In genomic region chr21:34670220-34670961, GRCh38 we compare ENCODE assay signal across 8 cellular contexts. TPM values are rescaled to one million over a fixed set of nuclear protein-coding genes. Genes with fewer than 3 reads are reported as not detected.
DNase-seq lines count a peak whose midpoint lies in the region; ATAC-seq and TF ChIP-seq lines count a peak whose summit lies in the region.

No MANE protein-coding gene starts in this region.

- no peak for TF ChIP-seq POLR2A in suprapubic skin (IDR thresholded peaks at IDR 0.05)
- no peak for TF ChIP-seq POLR2A in erythroblast (IDR thresholded peaks at IDR 0.05; ENCODE audit: low read length)

- WGBS in suprapubic skin: 2% methylated on average over 40 of the region's 70 CpGs

- TF ChIP-seq EP300 in suprapubic skin (IDR thresholded peaks at IDR 0.05): no peak

- H3K27ac ChIP-seq in layer of hippocampus (ENCODE audit: low read depth, low read length) (peak overlapping the region; percentile 18), suprapubic skin (peak overlapping the region; percentile 72)

- ATAC-seq in HG03045 (IDR thresholded peaks at IDR 0.05; ENCODE audit: unreplicated experiment): no peak

- peak; percentile 6 for TF ChIP-seq CTCF in astrocyte of the cerebellum (IDR thresholded peaks at IDR 0.05; ENCODE audit: low read depth, low read length, missing control alignments)
- peak in 1 of 2 donors; percentile 0 for TF ChIP-seq CTCF in suprapubic skin (IDR thresholded peaks at IDR 0.05)

- H3K9me3 ChIP-seq in suprapubic skin: no peaks in the 10 kb centered on the region

- H3K4me3 ChIP-seq in astrocyte of the cerebellum (ENCODE audit: low read depth, low read length) (peak overlapping the region; percentile 22), suprapubic skin (peak overlapping the region; percentile 62)

- peaks cover 26% of the 10 kb centered on the region for H3K4me1 ChIP-seq in suprapubic skin

- H3K27me3 ChIP-seq in layer of hippocampus (ENCODE audit: control insufficient read depth, insufficient read depth, low read length): peaks cover 27% of the 10 kb centered on the region
- peaks cover 52% of the 10 kb centered on the region for H3K27me3 ChIP-seq in suprapubic skin

- in situ Hi-C loops in astrocyte of the cerebellum (cut with HindIII; ENCODE audit: low sequenced_read_pairs): no loop called here

- no peaks in the 10 kb centered on the region for H3K36me3 ChIP-seq in suprapubic skin

- DNase-seq in DMS53 (lab: John Stamatoyannopoulos, UW) (peak; percentile 66), DMS53 treated with DMSO at 0.1 percent for 48 hours (lab: John Stamatoyannopoulos, UW; ENCODE audit: unreplicated experiment) (no peak), astrocyte of the cerebellum (ENCODE audit: low read depth) (no peak), suprapubic skin (ENCODE audit: low spot score in 2 of 2) (no peak), erythroblast (lab: John Stamatoyannopoulos, UW) (no peak), glomerular visceral epithelial cell (ENCODE audit: extremely low spot score) (no peak)

RNA-seq across cellular contexts. Expression of gene CLIC6, which starts 1.6 kb away (rescaled TPM):
- total RNA-seq in suprapubic skin: 1 to 10 TPM; 2.5 to 10.0 (median 3.7) TPM

RNA-seq across cellular contexts. Expression of gene RCAN1, which starts 55.5 kb away (rescaled TPM):
- 10 to 100 TPM in 3 of 4 donors, 1 to 10 TPM in 1; 8.7 to 27.5 (median 22.8) TPM for total RNA-seq in suprapubic skin
